Comparison of ENCODE assay signal across 16 cellular contexts in genomic region chr10:121891103-121891502, GRCh38.
"Had no signal": no experiment of that assay in that cellular context is flagged by ENCODE, and none has a peak within 500 bp of the region (broad histone marks: within the 10 kb centered on the region; RNA-seq: fewer than 3 reads in every experiment).

No MANE protein-coding gene starts in this region.

- H3K27me3 Mint-ChIP-seq: activated CD4-positive, alpha-beta memory T cell treated with anti-CD3 and anti-CD28 coated beads for 36 hours; activated CD8-positive, alpha-beta memory T cell treated with anti-CD3 and anti-CD28 coated beads, Interleukin-2, amount 10 ng/mL, durations not matched to agents 7 days and 5 days; activated naive CD4-positive, alpha-beta T cell treated with anti-CD3 and anti-CD28 coated beads, Interleukin-2, amount 50 U/mL, for 24 hours; natural killer cell treated with Interleukin-12 subunit alpha and Interleukin-12 subunit beta and Interleukin-15 and Interleukin-18, amount 100 ng/mL, for 72 hours; stimulated activated naive CD8-positive, alpha-beta T cell treated with anti-CD3 and anti-CD28 coated beads, Interleukin-15, amount 100 ng/mL, for 72 hours; type B pancreatic cell had no signal

- H3K36me3 Mint-ChIP-seq: natural killer cell treated with Interleukin-12 subunit alpha and Interleukin-12 subunit beta and Interleukin-15 and Interleukin-18, amount 100 ng/mL, for 72 hours had no signal

- H3K36me3 ChIP-seq: adrenal gland, right atrium auricular region had no signal

- H3K27ac Mint-ChIP-seq: activated CD4-positive, alpha-beta memory T cell treated with anti-CD3 and anti-CD28 coated beads for 36 hours; activated CD8-positive, alpha-beta memory T cell treated with anti-CD3 and anti-CD28 coated beads, Interleukin-2, amount 10 ng/mL, durations not matched to agents 7 days and 5 days; activated naive CD4-positive, alpha-beta T cell treated with anti-CD3 and anti-CD28 coated beads, Interleukin-2, amount 50 U/mL, for 24 hours; natural killer cell treated with Interleukin-12 subunit alpha and Interleukin-12 subunit beta and Interleukin-15 and Interleukin-18, amount 100 ng/mL, for 72 hours; type B pancreatic cell had no signal

- DNase-seq: activated CD4-positive, alpha-beta memory T cell treated with anti-CD3 and anti-CD28 coated beads for 36 hours; activated CD8-positive, alpha-beta memory T cell treated with anti-CD3 and anti-CD28 coated beads, Interleukin-2, amount 10 ng/mL, durations not matched to agents 7 days and 5 days; activated effector memory CD4-positive, alpha-beta T cell treated with anti-CD3 and anti-CD28 coated beads, Interleukin-2, amount 50 U/mL, for 16 hours; activated T-cell treated with anti-CD3 and anti-CD28 coated beads, Interleukin-2, amount 50 U/mL, for 1 hour; adrenal gland; erythroblast; gastrocnemius medialis; heart left ventricle; occipital lobe; stimulated activated naive CD8-positive, alpha-beta T cell treated with anti-CD3 and anti-CD28 coated beads, Interleukin-15, amount 100 ng/mL, for 72 hours; T1000 had no signal

- H3K27me3 ChIP-seq: adrenal gland, gastrocnemius medialis, heart left ventricle, right atrium auricular region had no signal

- H3K9me3 ChIP-seq: adrenal gland, gastrocnemius medialis, heart left ventricle, right atrium auricular region had no signal

- H3K27ac ChIP-seq: adrenal gland, gastrocnemius medialis, heart left ventricle, right atrium auricular region had no signal

- H3K9me3 Mint-ChIP-seq: activated CD4-positive, alpha-beta memory T cell treated with anti-CD3 and anti-CD28 coated beads for 36 hours; activated naive CD4-positive, alpha-beta T cell treated with anti-CD3 and anti-CD28 coated beads, Interleukin-2, amount 50 U/mL, for 24 hours; natural killer cell treated with Interleukin-12 subunit alpha and Interleukin-12 subunit beta and Interleukin-15 and Interleukin-18, amount 100 ng/mL, for 72 hours; stimulated activated naive CD8-positive, alpha-beta T cell treated with anti-CD3 and anti-CD28 coated beads, Interleukin-15, amount 100 ng/mL, for 72 hours; type B pancreatic cell had no signal

- H3K4me3 Mint-ChIP-seq: activated CD4-positive, alpha-beta memory T cell treated with anti-CD3 and anti-CD28 coated beads for 36 hours; activated CD8-positive, alpha-beta memory T cell treated with anti-CD3 and anti-CD28 coated beads, Interleukin-2, amount 10 ng/mL, durations not matched to agents 7 days and 5 days; activated naive CD4-positive, alpha-beta T cell treated with anti-CD3 and anti-CD28 coated beads, Interleukin-2, amount 50 U/mL, for 24 hours; natural killer cell treated with Interleukin-12 subunit alpha and Interleukin-12 subunit beta and Interleukin-15 and Interleukin-18, amount 100 ng/mL, for 72 hours; stimulated activated naive CD8-positive, alpha-beta T cell treated with anti-CD3 and anti-CD28 coated beads, Interleukin-15, amount 100 ng/mL, for 72 hours; type B pancreatic cell had no signal

- H3K4me3 ChIP-seq: adrenal gland, gastrocnemius medialis, heart left ventricle, right atrium auricular region, smooth muscle cell had no signal

- H3K4me2 ChIP-seq: smooth muscle cell had no signal

- H3K4me1 ChIP-seq: adrenal gland, gastrocnemius medialis, heart left ventricle, right atrium auricular region had no signal

- H3K4me1 Mint-ChIP-seq: activated CD8-positive, alpha-beta memory T cell treated with anti-CD3 and anti-CD28 coated beads, Interleukin-2, amount 10 ng/mL, durations not matched to agents 7 days and 5 days; activated naive CD4-positive, alpha-beta T cell treated with anti-CD3 and anti-CD28 coated beads, Interleukin-2, amount 50 U/mL, for 24 hours; stimulated activated naive CD8-positive, alpha-beta T cell treated with anti-CD3 and anti-CD28 coated beads, Interleukin-15, amount 100 ng/mL, for 72 hours had no signal
